Comparison of ENCODE assay signal across 19 cellular contexts in genomic region chr14:79332504-79333197, GRCh38.
DNase-seq lines count a peak whose midpoint lies in the region; ATAC-seq, FAIRE-seq and TF ChIP-seq lines count a peak whose summit lies in the region.
"Had no signal": no experiment of that assay in that cellular context is flagged by ENCODE, and none has a peak within 500 bp of the region (broad histone marks: within the 10 kb centered on the region; RNA-seq: fewer than 3 reads in every experiment).

No MANE protein-coding gene starts in this region.

- no peak for TF ChIP-seq RAD21 in SK-N-SH (IDR thresholded peaks at IDR 0.05; ENCODE audit: low read length)

- H3K4ac ChIP-seq in neuronal stem cell (ENCODE audit: low read length), result no peak overlapping the region

- H3K9ac ChIP-seq in SK-N-SH, result no peak overlapping the region
- H3K9ac ChIP-seq in neuronal stem cell (ENCODE audit: low read depth, low read length, poor library complexity), result no peak overlapping the region

- H3K4me2 ChIP-seq in SK-N-SH (peak overlapping the region; percentile 57), neuronal stem cell (ENCODE audit: insufficient read depth, low read length, poor library complexity, severe bottlenecking) (no peak overlapping the region)

- no peak for TF ChIP-seq CTCF in SK-N-SH (IDR thresholded peaks at IDR 0.05)

- DNase-seq in EH (ENCODE audit: low read depth), result peak; percentile 66
- DNase-seq in SK-N-SH, result no peak
- peak; percentile 94 for DNase-seq in globus pallidus (ENCODE audit: low spot score)
- DNase-seq in neuronal stem cell (ENCODE audit: low spot score), result peak; percentile 52
- no peak for DNase-seq in NCI-H2171 treated with DMSO at 0.1 percent for 48 hours (lab: John Stamatoyannopoulos, UW)
- DNase-seq in epidermal melanocyte (ENCODE audit: insufficient read length, low spot score), result no peak
- DNase-seq in GM19239 (ENCODE audit: insufficient read length, low spot score), result no peak
- DNase-seq: activated gamma-delta T cell; CD4-positive, alpha-beta T cell; cortex of kidney; DND-41; erythroblast; heart left ventricle; NCI-H1436; NCI-H446 treated with DMSO at 0.1 percent for 48 hours; pancreas; SIG-M5 had no signal

- H2BK120ac ChIP-seq in neuronal stem cell (ENCODE audit: low read depth, low read length), result no peak overlapping the region

- no peak for ATAC-seq in HG03565 (IDR thresholded peaks at IDR 0.05; ENCODE audit: unreplicated experiment)
- ATAC-seq: heart left ventricle; pancreas; stimulated activated effector memory CD8-positive, alpha-beta T cell treated with anti-CD3 and anti-CD28 coated beads, Interleukin-12 subunit alpha, Interleukin-12 subunit beta, amount 100 ng/mL, for 72 hours had no signal

- no peak overlapping the region for H4K8ac ChIP-seq in neuronal stem cell (ENCODE audit: low read depth, low read length)

- no peak overlapping the region for H4K91ac ChIP-seq in neuronal stem cell (ENCODE audit: low read depth, low read length, poor library complexity)

- H4K20me1 ChIP-seq in SK-N-SH (ENCODE audit: insufficient read depth), result no peaks in the 10 kb centered on the region

- no peaks in the 10 kb centered on the region for H3K9me2 ChIP-seq in SK-N-SH

- no peaks in the 10 kb centered on the region for H3K79me1 ChIP-seq in neuronal stem cell (ENCODE audit: low read depth, low read length)

- TF ChIP-seq EP300 in SK-N-SH (IDR thresholded peaks at IDR 0.05; ENCODE audit: borderline replicate concordance in 1 of 2, low read depth in 1 of 2, low read length in 1 of 2), result no peak

- H2BK12ac ChIP-seq in neuronal stem cell (ENCODE audit: low read length), result no peak overlapping the region

- H3K23ac ChIP-seq in neuronal stem cell (ENCODE audit: low read depth, low read length, poor library complexity), result no peak overlapping the region

- no peak overlapping the region for H2BK15ac ChIP-seq in neuronal stem cell (ENCODE audit: low read length)

- no peak overlapping the region for H3K18ac ChIP-seq in neuronal stem cell (ENCODE audit: low read length)

- H3K9me3 ChIP-seq in SK-N-SH, result no peaks in the 10 kb centered on the region
- peaks cover 0 to 2% of the 10 kb centered on the region in 2 donors for H3K9me3 ChIP-seq in neuronal stem cell (replicated peaks in 1 of 2; ENCODE audit: control insufficient read depth in 2 of 2, insufficient read depth in 1 of 2, low read depth in 1 of 2, low read length in 2 of 2)
- H3K9me3 ChIP-seq: heart left ventricle, pancreas had no signal

- CTCF ChIA-PET in SK-N-SH (lab: Yijun Ruan, JAX), result no interaction called here

- H3K4me1 ChIP-seq in SK-N-SH (ENCODE audit: control insufficient read depth in 1 of 2, insufficient read depth in 2 of 2, low read depth in 1 of 2, low read length in 1 of 2) (0 out of 4 replicates have a peak, but pooled peaks cover 2 to 6% of the 10 kb centered on the region in 2 experiments), neuronal stem cell (ENCODE audit: control insufficient read depth in 2 of 2, insufficient read depth in 1 of 2, low read depth in 1 of 2, low read length in 2 of 2) (peaks cover 0 to 13% of the 10 kb centered on the region in 2 donors)
- H3K4me1 ChIP-seq: heart left ventricle, pancreas had no signal

- H2AK5ac ChIP-seq in neuronal stem cell (ENCODE audit: low read depth, low read length), result no peak overlapping the region

- H3K36me3 ChIP-seq in SK-N-SH (replicated peaks in 1 of 2; ENCODE audit: control insufficient read depth in 1 of 2, insufficient read depth in 2 of 2, low read length in 1 of 2) (no peaks in the 10 kb centered on the region), neuronal stem cell (replicated peaks in 1 of 2; ENCODE audit: control insufficient read depth in 2 of 2, insufficient read depth in 2 of 2, low read length in 2 of 2) (no peaks in the 10 kb centered on the region)
- H3K36me3 ChIP-seq: heart left ventricle, pancreas had no signal

- H3K79me2 ChIP-seq in SK-N-SH (ENCODE audit: insufficient read depth), result no peaks in the 10 kb centered on the region

- H2AFZ ChIP-seq in SK-N-SH (ENCODE audit: low read depth), result no peak overlapping the region
- no peak overlapping the region for H2AFZ ChIP-seq in neuronal stem cell (ENCODE audit: low read length)

- H3F3A ChIP-seq in SK-N-SH (replicated peaks; ENCODE audit: insufficient read depth), result peaks cover 11% of the 10 kb centered on the region

- no peak for FAIRE-seq in GM19239 (lab: Jason Lieb, UNC)
- FAIRE-seq: pancreas had no signal

- WGBS in SK-N-SH (ENCODE audit: low lambda C conversion rate), result 11% methylated on average over 7 of the region's 7 CpGs
- WGBS in neuronal stem cell (ENCODE audit: extremely low coverage in 2 of 2, insufficient read length in 2 of 2, insufficient replicate concordance in 1 of 2), 2 donors, result no CpG with 5 or more reads among the region's 7 CpGs

- H3K27me3 ChIP-seq in SK-N-SH (ENCODE audit: insufficient read depth) (no peaks in the 10 kb centered on the region), neuronal stem cell (ENCODE audit: control insufficient read depth in 3 of 3, insufficient read depth in 3 of 3, low read depth in 1 of 3, low read length in 3 of 3) (no peaks in the 10 kb centered on the region)
- H3K27me3 ChIP-seq: pancreas had no signal

- H2BK5ac ChIP-seq in neuronal stem cell (ENCODE audit: low read length), result no peak overlapping the region

- POLR2A ChIA-PET in SK-N-SH (lab: Yijun Ruan, JAX), result no interaction called here

- peak overlapping the region in 1 of 2 experiments; percentile 36; a peak in 1 of 4 replicates for H3K4me3 ChIP-seq in SK-N-SH (ENCODE audit: low read depth in 2 of 2, low read length in 1 of 2)
- no peak overlapping the region for H3K4me3 ChIP-seq in neuronal stem cell (ENCODE audit: low read length in 2 of 2)
- H3K4me3 ChIP-seq: heart left ventricle, pancreas had no signal

- no peak overlapping the region for H3K14ac ChIP-seq in neuronal stem cell (ENCODE audit: low read length)

- H3K27ac ChIP-seq in SK-N-SH (ENCODE audit: low read depth in 2 of 2, low read length in 1 of 2) (peak overlapping the region in 1 of 2 experiments; percentile 53; a peak in 1 of 4 replicates), neuronal stem cell (replicated peaks; ENCODE audit: low read length) (peak overlapping the region; percentile 96)
- H3K27ac ChIP-seq: pancreas had no signal

TF ChIP-seq in SK-N-SH, 30 proteins besides CTCF, POLR2A, EP300 and RAD21:
- TF ChIP-seq TCF12 (IDR thresholded peaks at IDR 0.05) (0 out of 2 replicates have a peak, but pooled peaks have one; percentile 4), PBX3 (IDR thresholded peaks at IDR 0.05) (peak; percentile 36; the same call in 1 of the 2 replicates), TEAD4 (IDR thresholded peaks at IDR 0.05; ENCODE audit: borderline replicate concordance, insufficient read depth) (no peak), FOXM1 (IDR thresholded peaks at IDR 0.05; ENCODE audit: low read depth) (no peak), NFIC (IDR thresholded peaks at IDR 0.05; ENCODE audit: borderline replicate concordance) (no peak)

Comparison
In these comparisons a context has a peak if more than half of its experiments do, and no peak if none do; other contexts are left out.
1. DNase-seq: peak in EH (single experiment), globus pallidus (single experiment) and neuronal stem cell (single experiment); none in SK-N-SH (single experiment), NCI-H2171 treated with DMSO at 0.1 percent for 48 hours (single experiment), epidermal melanocyte (single experiment) and GM19239 (single experiment).